Comparison of ENCODE assay signal across 1 cellular context in genomic region chr1:68221001-68221970, GRCh38.
TF ChIP-seq lines count a peak whose summit lies in the region.

No MANE protein-coding gene starts in this region.

TF ChIP-seq in HEK293T, 16 proteins besides CTCF, POLR2A, EP300 and RAD21:
- TF ChIP-seq ZNF384 (IDR thresholded peaks at IDR 0.05) (no peak), FOXM1 (IDR thresholded peaks at IDR 0.05; ENCODE audit: borderline replicate concordance) (no peak), PKNOX1 (IDR thresholded peaks at IDR 0.05) (no peak), BHLHE40 (IDR thresholded peaks at IDR 0.05; ENCODE audit: borderline replicate concordance) (no peak), CTBP1 (IDR thresholded peaks at IDR 0.05; ENCODE audit: borderline replicate concordance) (no peak), NFRKB (IDR thresholded peaks at IDR 0.05) (no peak), FOXK2 (IDR thresholded peaks at IDR 0.05) (no peak), L3MBTL2 (conservative IDR thresholded peaks at IDR 0.05) (no peak), ELF4 (IDR thresholded peaks at IDR 0.05) (no peak), TARDBP (IDR thresholded peaks at IDR 0.05) (no peak), LEF1 (IDR thresholded peaks at IDR 0.05; ENCODE audit: borderline replicate concordance) (no peak), HDGF (IDR thresholded peaks at IDR 0.05; ENCODE audit: borderline replicate concordance) (no peak), SUZ12 (IDR thresholded peaks at IDR 0.05) (no peak), SP1 (IDR thresholded peaks at IDR 0.05) (no peak), FOXA1 (IDR thresholded peaks at IDR 0.05) (no peak), ARNT (IDR thresholded peaks at IDR 0.05) (no peak)
